22 cellular contexts compared by ENCODE assay signal in the genomic region with DNA sequence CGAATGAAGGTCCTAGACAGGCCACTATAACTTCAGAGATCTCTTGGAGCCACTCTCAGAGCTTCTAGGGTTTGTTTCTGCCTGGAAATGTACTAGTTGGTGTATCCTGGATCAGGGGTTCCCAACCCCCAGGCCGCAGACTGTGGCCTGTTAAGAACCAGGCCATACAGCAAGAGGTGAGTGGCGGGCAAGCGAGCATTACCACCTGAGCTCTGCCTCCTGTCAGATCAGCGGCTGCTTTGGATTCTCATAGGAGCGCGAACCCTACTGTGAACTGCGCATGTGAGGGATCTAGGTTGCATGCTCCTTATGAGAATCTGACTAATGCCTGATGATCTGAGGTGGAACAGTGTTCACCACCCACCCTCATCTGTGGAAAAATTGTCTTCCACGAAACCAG.
"Had no signal": no experiment of that assay in that cellular context is flagged by ENCODE, and none has a peak within 500 bp of the region (broad histone marks: within the 10 kb centered on the region; RNA-seq: fewer than 3 reads in every experiment).

No MANE protein-coding gene starts in this region.

- H3K4me3 ChIP-seq: gastrocnemius medialis, right lobe of liver, thoracic aorta, upper lobe of left lung, vagina had no signal

- H3K9me3 ChIP-seq: gastrocnemius medialis, right lobe of liver, thoracic aorta, upper lobe of left lung, vagina had no signal

- FAIRE-seq: colon, keratinocyte had no signal

- DNase-seq: activated CD4-positive, alpha-beta T cell treated with anti-CD3 and anti-CD28 coated beads for 4 hours; activated CD4-positive, alpha-beta T cell treated with anti-CD3 and anti-CD28 coated beads, Interleukin-2, amount 50 U/mL, for 4 hours; activated CD8-positive, alpha-beta memory T cell treated with anti-CD3 and anti-CD28 coated beads, Interleukin-2, amount 50 U/mL, for 4 hours; activated naive CD4-positive, alpha-beta T cell; activated T-cell treated with anti-CD3 and anti-CD28 coated beads, Interleukin-2, amount 50 U/mL, for 1 hour; dermis blood vessel endothelial cell; effector CD4-positive, alpha-beta T cell; gastrocnemius medialis; glutamatergic neuron; left cardiac atrium; mammary epithelial cell; naive B cell; right lobe of liver; stimulated activated CD4-positive, alpha-beta T cell treated with anti-CD3 and anti-CD28 coated beads, Interleukin-2, amount 100 ng/mL, for 48 hours; stimulated activated naive CD8-positive, alpha-beta T cell treated with anti-CD3 and anti-CD28 coated beads, Interleukin-15, Interleukin-2, amounts not matched to agents 100 U/mL and 50 U/mL, for 24 hours; T-helper 1 cell; upper lobe of left lung had no signal

- H3K27me3 Mint-ChIP-seq: naive B cell had no signal

- H3K9me3 Mint-ChIP-seq: naive B cell had no signal

- H3K27me3 ChIP-seq: gastrocnemius medialis, right lobe of liver, upper lobe of left lung, vagina had no signal

- H3K27ac ChIP-seq: gastrocnemius medialis, right lobe of liver, thoracic aorta, upper lobe of left lung, vagina had no signal

- H3K27ac Mint-ChIP-seq: activated naive CD4-positive, alpha-beta T cell treated with anti-CD3 and anti-CD28 coated beads, Interleukin-2, amount 50 U/mL, for 72 hours had no signal

- ATAC-seq: activated naive CD4-positive, alpha-beta T cell treated with anti-CD3 and anti-CD28 coated beads, Interleukin-2, amount 50 U/mL, for 72 hours; gastrocnemius medialis; left cardiac atrium; right lobe of liver; stimulated activated naive CD8-positive, alpha-beta T cell treated with anti-CD3 and anti-CD28 coated beads, Interleukin-15, Interleukin-2, amounts not matched to agents 100 U/mL and 50 U/mL, for 24 hours had no signal
